ENCODE assay signal across 8 cellular contexts in the genomic region with DNA sequence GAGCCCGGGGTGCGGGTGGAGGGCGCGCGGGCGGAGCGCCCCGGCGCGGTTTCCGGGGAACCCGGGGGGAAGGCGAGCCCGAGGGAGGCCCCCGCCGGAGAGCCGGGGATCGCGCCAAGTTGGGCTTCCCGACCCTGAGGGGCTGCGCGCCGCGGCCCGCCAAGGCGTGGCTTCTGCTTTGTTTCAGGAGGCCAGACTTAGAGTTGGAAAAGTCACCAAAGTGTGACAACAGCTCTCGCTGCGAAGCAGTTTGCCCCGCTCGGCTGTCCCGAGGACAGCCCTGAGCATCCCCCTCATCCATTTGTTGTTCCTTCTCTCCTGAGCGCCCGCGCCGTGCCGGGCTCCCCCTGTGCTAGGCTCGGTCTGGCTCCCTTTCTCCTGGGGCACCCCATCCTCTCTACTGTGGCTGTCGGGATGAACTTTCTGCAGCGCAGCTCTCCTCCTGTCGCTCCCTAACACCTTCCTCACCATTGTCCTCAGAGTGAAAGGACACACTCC. TPM values are rescaled to one million over a fixed set of nuclear protein-coding genes. Genes with fewer than 3 reads are reported as not detected.
DNase-seq lines count a peak whose midpoint lies in the region; ATAC-seq and TF ChIP-seq lines count a peak whose summit lies in the region.

No MANE protein-coding gene starts in this region.

- H2AFZ ChIP-seq in KMS-11 (ENCODE audit: low read depth) = peak overlapping the region; percentile 85

- no peaks in the 10 kb centered on the region for H3K79me2 ChIP-seq in KMS-11 (ENCODE audit: insufficient read depth, low read depth)

- H3K27me3 ChIP-seq in KMS-11 (ENCODE audit: insufficient read depth, low read depth) (no peaks in the 10 kb centered on the region; the same call in 1 of the 2 replicates), transverse colon (no peaks in the 10 kb centered on the region)

- peak overlapping the region; percentile 37; the same call in 1 of the 2 replicates for H3K9ac ChIP-seq in KMS-11

- H3K9me3 ChIP-seq in transverse colon = no peaks in the 10 kb centered on the region

- in situ Hi-C loops in transverse colon (cut with MboI; ENCODE audit: low pct_ligation_motif_present in 1 of 4, low pct_unique_long_range_greater_than_20kb in 1 of 4, low sequenced_read_pairs in 3 of 4) = no loop called here

- TF ChIP-seq EP300 in transverse colon (IDR thresholded peaks at IDR 0.05; ENCODE audit: low read depth) = no peak

- no peaks in the 10 kb centered on the region for H4K20me1 ChIP-seq in KMS-11 (ENCODE audit: insufficient read depth)

- H3K4me3 ChIP-seq in KMS-11 (IDR thresholded peaks at IDR 0.05; ENCODE audit: insufficient read depth, low read depth, low read length) = no peak overlapping the region
- peak overlapping the region; percentile 66 to 71 for H3K4me3 ChIP-seq in cardiac fibroblast (replicated peaks in 1 of 2; ENCODE audit: low read depth in 2 of 2, low read length in 2 of 2)
- peak overlapping the region; percentile 49 to 97 (median 86) for H3K4me3 ChIP-seq in transverse colon

- DNase-seq in cardiac fibroblast (ENCODE audit: low read depth in 2 of 2) (no peak), lung microvascular endothelial cell (ENCODE audit: low read depth in 2 of 2) (peak; percentile 8 to 26), transverse colon (no peak), NCI-H1048 (lab: John Stamatoyannopoulos, UW) (no peak)

- ATAC-seq in GM21360 (IDR thresholded peaks at IDR 0.05; ENCODE audit: unreplicated experiment) (peak; percentile 34), HG02798 (IDR thresholded peaks at IDR 0.05; ENCODE audit: poor library complexity, unreplicated experiment) (no peak)

- TF ChIP-seq CTCF in C4-2B (conservative IDR thresholded peaks at IDR 0.05) (no peak), KMS-11 (conservative IDR thresholded peaks at IDR 0.05; ENCODE audit: low read depth, low read length) (no peak), cardiac fibroblast (IDR thresholded peaks at IDR 0.05; ENCODE audit: low read depth, low read length) (no peak), transverse colon (IDR thresholded peaks at IDR 0.05) (no peak)

- TF ChIP-seq POLR2A in transverse colon (IDR thresholded peaks at IDR 0.05) = no peak

- H3K27ac ChIP-seq in C4-2B (peak overlapping the region; percentile 60), KMS-11 (no peak overlapping the region), transverse colon (peak overlapping the region; percentile 86 to 95 (median 88))

- peaks cover 31% of the 10 kb centered on the region for H3K4me1 ChIP-seq in KMS-11 (ENCODE audit: low read depth, poor library complexity, severe bottlenecking)
- peaks cover 11 to 55% (median 48%) of the 10 kb centered on the region in 4 donors for H3K4me1 ChIP-seq in transverse colon

- H3K36me3 ChIP-seq in KMS-11 (ENCODE audit: insufficient read depth) = no peaks in the 10 kb centered on the region
- H3K36me3 ChIP-seq in transverse colon = no peaks in the 10 kb centered on the region

- WGBS in transverse colon (ENCODE audit: low coverage in 1 of 2), 2 donors = 1% methylated on average over 24 of the region's 40 CpGs; no CpG with 5 or more reads in 1 of the 2 donors

- intact Hi-C loops in transverse colon (cut with DNase I; ENCODE audit: low total_unique reads) = loop anchor here (5.0 kb wide), 1 partner anchor 35 kb away; no protein-coding TSS in a partner anchor

- H3K4me2 ChIP-seq in KMS-11 = peak overlapping the region; percentile 85

RNA-seq across cellular contexts. Expression of gene GLIPR2, which starts 0.4 kb away (rescaled TPM):
- total RNA-seq in lung microvascular endothelial cell = 42.3 and 52.2 TPM in 2 replicates
- 10 to 100 TPM in 3 of 4 donors, 1 to 10 TPM in 1; 9.7 to 40.4 (median 26.7) TPM for total RNA-seq in transverse colon

RNA-seq across cellular contexts. Expression of gene CCIN, which starts 32.2 kb away (rescaled TPM):
- total RNA-seq in lung microvascular endothelial cell (under 0.01 and 0.22 TPM in 2 replicates), transverse colon (not detected)

RNA-seq across cellular contexts. Expression of gene CLTA, which starts 53.8 kb away (rescaled TPM):
- total RNA-seq in lung microvascular endothelial cell = 221 and 243 TPM in 2 replicates
- total RNA-seq in transverse colon = 100 to 1,000 TPM; 163 to 308 (median 217) TPM

Comparison
In these comparisons a context has a peak if more than half of its experiments do, and no peak if none do; other contexts are left out.
1. DNase-seq: peak in lung microvascular endothelial cell (2 of 2); none in cardiac fibroblast (0 of 2), transverse colon (single experiment) and NCI-H1048 (single experiment).